Comparison of ENCODE assay signal across 2 cellular contexts in genomic region chr12:2152134-2152533, GRCh38.
A peak's percentile ranks its signal among the peaks of the same experiment; 100 is the strongest.
TF ChIP-seq lines count a peak whose summit lies in the region.

No MANE protein-coding gene starts in this region.

TF ChIP-seq in GM12878, 131 proteins besides CTCF, POLR2A, EP300 and RAD21 (continued from another document and continues in another):
- peak; percentile 62 to 70 for TF ChIP-seq IKZF2 (IDR thresholded peaks at IDR 0.05)
- TF ChIP-seq ZZZ3 (IDR thresholded peaks at IDR 0.05; ENCODE audit: control insufficient read depth, insufficient read length, low read depth) = no peak
- no peak for TF ChIP-seq HDAC2 (IDR thresholded peaks at IDR 0.05)
- no peak for TF ChIP-seq FOS (IDR thresholded peaks at IDR 0.05; ENCODE audit: borderline replicate concordance, extremely low read depth, insufficient read length)
- TF ChIP-seq SUPT20H (IDR thresholded peaks at IDR 0.05; ENCODE audit: borderline replicate concordance, control insufficient read depth, low read depth, low read length) = no peak
- TF ChIP-seq BMI1 (IDR thresholded peaks at IDR 0.05; ENCODE audit: borderline replicate concordance) = no peak
- no peak for TF ChIP-seq NFXL1 (IDR thresholded peaks at IDR 0.05; ENCODE audit: borderline replicate concordance)
- TF ChIP-seq RUNX3 (IDR thresholded peaks at IDR 0.05; ENCODE audit: low read length) = peak; percentile 59
- TF ChIP-seq NRF1 (conservative IDR thresholded peaks at IDR 0.05; ENCODE audit: low read depth, low read length) = no peak
- TF ChIP-seq WRNIP1 (IDR thresholded peaks at IDR 0.05; ENCODE audit: borderline replicate concordance, low read depth, low read length) = no peak
- no peak for TF ChIP-seq USF2 (IDR thresholded peaks at IDR 0.05; ENCODE audit: borderline replicate concordance, low read depth, low read length)
- no peak for TF ChIP-seq NFYA (IDR thresholded peaks at IDR 0.05; ENCODE audit: borderline replicate concordance, low read depth, low read length)
- 0 out of 2 replicates have a peak, but pooled peaks have one; percentile 24 for TF ChIP-seq ATF7 (IDR thresholded peaks at IDR 0.05; ENCODE audit: low read depth)
- TF ChIP-seq ZNF207 (IDR thresholded peaks at IDR 0.05; ENCODE audit: borderline replicate concordance) = no peak
- no peak for TF ChIP-seq TAF1 (IDR thresholded peaks at IDR 0.05; ENCODE audit: borderline replicate concordance, low read depth, low read length)
- TF ChIP-seq TCF12 (IDR thresholded peaks at IDR 0.05; ENCODE audit: low read depth, low read length) = 0 out of 2 replicates have a peak, but pooled peaks have one; percentile 5
- peak; percentile 94; the same call in 1 of the 2 replicates for TF ChIP-seq ESRRA (IDR thresholded peaks at IDR 0.05; ENCODE audit: low read length)
- no peak for TF ChIP-seq SREBF1 (IDR thresholded peaks at IDR 0.05; ENCODE audit: low read length)
- TF ChIP-seq NFIC (IDR thresholded peaks at IDR 0.05; ENCODE audit: low read depth, low read length) = no peak
- TF ChIP-seq TBL1XR1 (IDR thresholded peaks at IDR 0.05; ENCODE audit: low read depth, low read length) = no peak
- TF ChIP-seq E2F8 (IDR thresholded peaks at IDR 0.05; ENCODE audit: low read depth, partially characterized antibody) = no peak
- TF ChIP-seq USF1 (IDR thresholded peaks at IDR 0.05; ENCODE audit: borderline replicate concordance, extremely low read length, insufficient read depth, low read depth, low read length) = no peak
- no peak for TF ChIP-seq POLR2AphosphoS2 (IDR thresholded peaks at IDR 0.05; ENCODE audit: low read depth, low read length)
- no peak for TF ChIP-seq KAT2A (conservative IDR thresholded peaks at IDR 0.05; ENCODE audit: control insufficient read depth, low read depth, low read length)
- TF ChIP-seq SPI1 (IDR thresholded peaks at IDR 0.05; ENCODE audit: borderline replicate concordance, insufficient read depth, low read depth, low read length) = 0 out of 2 replicates have a peak, but pooled peaks have one; percentile 8
- no peak for TF ChIP-seq MLLT1 (IDR thresholded peaks at IDR 0.05)
- no peak for TF ChIP-seq MEF2B (IDR thresholded peaks at IDR 0.05; ENCODE audit: partially characterized antibody, poor library complexity, severe bottlenecking)
- no peak for TF ChIP-seq CHD2 (IDR thresholded peaks at IDR 0.05; ENCODE audit: borderline replicate concordance, low read depth, low read length)
- no peak for TF ChIP-seq KDM1A (IDR thresholded peaks at IDR 0.05; ENCODE audit: borderline replicate concordance)
- TF ChIP-seq TARDBP (IDR thresholded peaks at IDR 0.05; ENCODE audit: borderline replicate concordance) = no peak
- peak; percentile 44; the same call in 1 of the 2 replicates for TF ChIP-seq CREB1 (IDR thresholded peaks at IDR 0.05; ENCODE audit: low read depth)
- TF ChIP-seq BACH1 (IDR thresholded peaks at IDR 0.05; ENCODE audit: borderline replicate concordance) = no peak
- peak; percentile 57; the same call in 1 of the 2 replicates for TF ChIP-seq RAD51 (IDR thresholded peaks at IDR 0.05)
- TF ChIP-seq ZNF274 (IDR thresholded peaks at IDR 0.05; ENCODE audit: insufficient read depth, insufficient read length) = no peak

TF ChIP-seq in WTC11, 78 proteins besides CTCF, POLR2A, EP300 and RAD21 (continued from another document):
- TF ChIP-seq HMGA2 (CRISPR knock-in tag; IDR thresholded peaks at IDR 0.05) = no peak
